16 cellular contexts compared by ENCODE assay signal in the genomic region with DNA sequence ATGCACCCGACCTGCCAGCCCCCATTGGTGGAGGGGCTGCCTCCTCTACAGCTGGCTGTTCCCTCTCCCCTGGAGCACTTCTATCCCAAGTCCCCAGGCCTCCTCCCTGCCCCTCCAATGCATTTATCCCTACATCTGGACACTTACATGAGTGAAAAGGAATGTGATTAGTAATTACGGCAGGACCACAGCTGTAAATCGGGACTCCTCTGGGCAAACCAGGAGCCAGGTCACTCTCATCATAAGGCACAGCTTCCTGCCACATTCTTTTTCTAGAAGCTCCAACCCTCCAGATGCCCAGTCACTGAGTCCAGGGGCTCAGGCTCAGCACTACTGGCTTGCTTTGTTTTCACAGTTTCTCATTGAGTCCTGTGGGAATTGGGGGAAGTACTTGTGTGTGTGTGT.
A peak's percentile ranks its signal among the peaks of the same experiment; 100 is the strongest.
DNase-seq lines count a peak whose midpoint lies in the region; ATAC-seq and TF ChIP-seq lines count a peak whose summit lies in the region.
"Had no signal": no experiment of that assay in that cellular context is flagged by ENCODE, and none has a peak within 500 bp of the region (broad histone marks: within the 10 kb centered on the region; RNA-seq: fewer than 3 reads in every experiment).

No MANE protein-coding gene starts in this region.

- H3K4me3 ChIP-seq in AG04449 (ENCODE audit: low read depth, low read length) = no peak overlapping the region
- H3K4me3 ChIP-seq in brain microvascular endothelial cell (ENCODE audit: low read depth, low read length) = no peak overlapping the region
- H3K4me3 ChIP-seq: HAP-1, psoas muscle had no signal

- no peak overlapping the region for H3K4me3 Mint-ChIP-seq in activated naive CD4-positive, alpha-beta T cell treated with anti-CD3 and anti-CD28 coated beads, Interleukin-2, amount 10 ng/mL, durations not matched to agents 7 days and 5 days
- H3K4me3 Mint-ChIP-seq: immature natural killer cell; T-helper 2 cell treated with Interferon-gamma antibody and Interleukin-4, amounts not matched to agents 5 μg/mL and 100 μg/mL, for 36 hours had no signal

- peaks cover 13% of the 10 kb centered on the region for H3K4me1 Mint-ChIP-seq in activated naive CD4-positive, alpha-beta T cell treated with anti-CD3 and anti-CD28 coated beads, Interleukin-2, amount 10 ng/mL, durations not matched to agents 7 days and 5 days

- no peaks in the 10 kb centered on the region for H3K27me3 ChIP-seq in brain microvascular endothelial cell (replicated peaks)

- POLR2A ChIA-PET in AG04449 (lab: Yijun Ruan, JAX) = interaction anchor here (1.1 kb wide), 1 partner anchor 260 kb away, joined by 3 read pairs; a partner anchor contains a TSS

- TF ChIP-seq CTCF in AG04449 (IDR thresholded peaks at IDR 0.05; ENCODE audit: insufficient read depth, low read length, missing control alignments) (no peak), brain microvascular endothelial cell (IDR thresholded peaks at IDR 0.05; ENCODE audit: low read depth, low read length, missing control alignments) (no peak)

- H3K36me3 Mint-ChIP-seq in activated naive CD4-positive, alpha-beta T cell treated with anti-CD3 and anti-CD28 coated beads, Interleukin-2, amount 10 ng/mL, durations not matched to agents 7 days and 5 days = no peaks in the 10 kb centered on the region

- H3K27ac Mint-ChIP-seq in activated naive CD4-positive, alpha-beta T cell treated with anti-CD3 and anti-CD28 coated beads, Interleukin-2, amount 10 ng/mL, durations not matched to agents 7 days and 5 days = no peak overlapping the region
- H3K27ac Mint-ChIP-seq: T-helper 2 cell treated with Interferon-gamma antibody and Interleukin-4, amounts not matched to agents 5 μg/mL and 100 μg/mL, for 36 hours had no signal

- DNase-seq in AG04449 (ENCODE audit: low read depth, low spot score) (peak; percentile 36), HCEC 1CT (peak; percentile 92), brain microvascular endothelial cell (peak; percentile 44), islet precursor cell (peak; percentile 83), NCI-H82 treated with DMSO at 0.1 percent for 48 hours (lab: John Stamatoyannopoulos, UW; ENCODE audit: unreplicated experiment) (no peak)
- no peak for DNase-seq in activated naive CD4-positive, alpha-beta T cell treated with anti-CD3 and anti-CD28 coated beads, Interleukin-2, amount 10 ng/mL, durations not matched to agents 7 days and 5 days
- DNase-seq: activated CD4-positive, alpha-beta T cell treated with anti-CD3 and anti-CD28 coated beads, Interleukin-2, amount 50 U/mL, for 4 hours; AML-193; erythroblast; immature natural killer cell; NCI-H1105 treated with DMSO at 0.1 percent for 48 hours; psoas muscle had no signal

- no peak overlapping the region for H3K27ac ChIP-seq in brain microvascular endothelial cell
- H3K27ac ChIP-seq: psoas muscle had no signal

- in situ Hi-C loops in brain microvascular endothelial cell (cut with HindIII; ENCODE audit: low pct_ligation_motif_present, low sequenced_read_pairs) = no loop called here

- H3K36me3 ChIP-seq in brain microvascular endothelial cell (replicated peaks) = no peaks in the 10 kb centered on the region
- H3K36me3 ChIP-seq: HAP-1 had no signal

- ATAC-seq in GM18870 (IDR thresholded peaks at IDR 0.05; ENCODE audit: unreplicated experiment) (no peak), GM21737 (IDR thresholded peaks at IDR 0.05; ENCODE audit: unreplicated experiment) (no peak)
- ATAC-seq: psoas muscle had no signal

- H3K27me3 Mint-ChIP-seq in activated naive CD4-positive, alpha-beta T cell treated with anti-CD3 and anti-CD28 coated beads, Interleukin-2, amount 10 ng/mL, durations not matched to agents 7 days and 5 days = no peaks in the 10 kb centered on the region

- H3K9me3 Mint-ChIP-seq in activated naive CD4-positive, alpha-beta T cell treated with anti-CD3 and anti-CD28 coated beads, Interleukin-2, amount 10 ng/mL, durations not matched to agents 7 days and 5 days = no peaks in the 10 kb centered on the region
- H3K9me3 Mint-ChIP-seq: immature natural killer cell; T-helper 2 cell treated with Interferon-gamma antibody and Interleukin-4, amounts not matched to agents 5 μg/mL and 100 μg/mL, for 36 hours had no signal

- CTCF ChIA-PET in AG04449 (lab: Yijun Ruan, JAX) = interaction anchor here (0.8 to 4.7 kb wide), 9 partner anchors 16 to 620 kb away, joined by 3 to 31 read pairs (median 3); a partner anchor contains a TSS
- CTCF ChIA-PET in activated naive CD4-positive, alpha-beta T cell treated with anti-CD3 and anti-CD28 coated beads, Interleukin-2, amount 10 ng/mL, durations not matched to agents 7 days and 5 days (lab: Charles Lee) = interaction anchor here (0.7 to 6.3 kb wide), 3 partner anchors 256 to 941 kb away, joined by 3 to 156 read pairs (median 4); a partner anchor contains a TSS

Comparison
In these comparisons a context has a peak if more than half of its experiments do, and no peak if none do; other contexts are left out.
1. DNase-seq: peak in AG04449 (single experiment), HCEC 1CT (single experiment), brain microvascular endothelial cell (single experiment) and islet precursor cell (single experiment); none in activated naive CD4-positive, alpha-beta T cell treated with anti-CD3 and anti-CD28 coated beads, Interleukin-2, amount 10 ng/mL, durations not matched to agents 7 days and 5 days (single experiment) and NCI-H82 treated with DMSO at 0.1 percent for 48 hours (single experiment).